ENCODE assay signal across 24 cellular contexts in the genomic region with DNA sequence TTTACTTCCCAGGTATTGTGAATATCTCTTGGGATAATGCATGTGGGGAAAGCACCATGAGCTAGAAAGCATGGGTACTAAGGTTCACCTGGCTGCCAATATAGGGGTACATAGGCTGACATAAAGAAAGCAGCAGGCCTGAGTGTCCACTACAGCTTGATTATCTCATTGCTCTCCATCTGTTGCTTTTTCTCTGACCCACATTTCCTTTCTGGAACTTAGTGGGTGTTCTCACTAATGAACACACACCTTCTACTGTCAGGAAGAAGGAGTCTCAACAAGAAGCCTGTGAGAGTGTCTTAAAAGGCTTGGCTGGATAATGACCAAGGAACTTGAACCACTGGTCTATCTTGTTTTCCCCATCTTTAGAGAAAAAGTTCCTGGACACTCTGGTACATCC.
"Had no signal": no experiment of that assay in that cellular context is flagged by ENCODE, and none has a peak within 500 bp of the region (broad histone marks: within the 10 kb centered on the region; RNA-seq: fewer than 3 reads in every experiment).

No MANE protein-coding gene starts in this region.

- H3K36me3 Mint-ChIP-seq: natural killer cell; neural progenitor cell; stimulated activated effector memory CD8-positive, alpha-beta T cell treated with anti-CD3 and anti-CD28 coated beads, Interleukin-12 subunit alpha, Interleukin-12 subunit beta, amount 100 ng/mL, for 72 hours; stimulated activated naive B cell treated with anti-CD40 and anti-IgM and Interleukin-4, amounts not matched to agents 10 μg/mL and 1 μg/mL and 100 μg/mL, for 72 hours had no signal

- ATAC-seq: natural killer cell; psoas muscle; right cardiac atrium; right lobe of liver; stimulated activated effector memory CD8-positive, alpha-beta T cell treated with anti-CD3 and anti-CD28 coated beads, Interleukin-12 subunit alpha, Interleukin-12 subunit beta, amount 100 ng/mL, for 72 hours; stimulated activated naive B cell treated with anti-CD40 and anti-IgM and Interleukin-4, amounts not matched to agents 10 μg/mL and 1 μg/mL and 100 μg/mL, for 72 hours had no signal

- DNase-seq: natural killer cell; occipital lobe; ovary; posterior cingulate gyrus; psoas muscle; right cardiac atrium; right lobe of liver; sigmoid colon; small intestine; stimulated activated CD4-positive, alpha-beta T cell treated with anti-CD3 and anti-CD28 coated beads, Interleukin-15, amount 100 ng/mL, for 24 hours; stimulated activated CD4-positive, alpha-beta T cell treated with anti-CD3 and anti-CD28 coated beads, Interleukin-2, amount 100 ng/mL, for 24 hours; stimulated activated CD4-positive, alpha-beta T cell treated with anti-CD3 and anti-CD28 coated beads, Interleukin-2, amount 100 ng/mL, for 48 hours; stimulated activated CD4-positive, alpha-beta T cell treated with anti-CD3 and anti-CD28 coated beads, Interleukin-4, amount 100 ng/mL, for 24 hours; stimulated activated naive B cell treated with anti-CD40 and anti-IgM and Interleukin-4, amounts not matched to agents 10 μg/mL and 1 μg/mL and 100 μg/mL, for 72 hours; stimulated activated naive CD4-positive, alpha-beta T cell treated with Interleukin-2 at 50 U/mL for 16 hours; stomach; thyroid gland; trophoblast cell; upper lobe of left lung had no signal

- H3K4me1 Mint-ChIP-seq: natural killer cell; nephron; neural progenitor cell; stimulated activated effector memory CD8-positive, alpha-beta T cell treated with anti-CD3 and anti-CD28 coated beads, Interleukin-12 subunit alpha, Interleukin-12 subunit beta, amount 100 ng/mL, for 72 hours; stimulated activated naive B cell treated with anti-CD40 and anti-IgM and Interleukin-4, amounts not matched to agents 10 μg/mL and 1 μg/mL and 100 μg/mL, for 72 hours had no signal

- H3K9me3 Mint-ChIP-seq: natural killer cell; nephron; neural progenitor cell; stimulated activated effector memory CD8-positive, alpha-beta T cell treated with anti-CD3 and anti-CD28 coated beads, Interleukin-12 subunit alpha, Interleukin-12 subunit beta, amount 100 ng/mL, for 72 hours; stimulated activated naive CD8-positive, alpha-beta T cell treated with anti-CD3 and anti-CD28 coated beads, Interleukin-15, Interleukin-2, amounts not matched to agents 100 ng/mL and 50 ng/mL, for 24 hours had no signal

- H3K27ac Mint-ChIP-seq: natural killer cell; nephron; neural progenitor cell; progenitor cell of endocrine pancreas; stimulated activated effector memory CD8-positive, alpha-beta T cell treated with anti-CD3 and anti-CD28 coated beads, Interleukin-12 subunit alpha, Interleukin-12 subunit beta, amount 100 ng/mL, for 72 hours; stimulated activated naive B cell treated with anti-CD40 and anti-IgM and Interleukin-4, amounts not matched to agents 10 μg/mL and 1 μg/mL and 100 μg/mL, for 72 hours; stimulated activated naive CD8-positive, alpha-beta T cell treated with anti-CD3 and anti-CD28 coated beads, Interleukin-15, Interleukin-2, amounts not matched to agents 100 ng/mL and 50 ng/mL, for 24 hours had no signal

- H3K27me3 Mint-ChIP-seq: progenitor cell of endocrine pancreas; stimulated activated naive B cell treated with anti-CD40 and anti-IgM and Interleukin-4, amounts not matched to agents 10 μg/mL and 1 μg/mL and 100 μg/mL, for 72 hours; stimulated activated naive CD8-positive, alpha-beta T cell treated with anti-CD3 and anti-CD28 coated beads, Interleukin-15, Interleukin-2, amounts not matched to agents 100 ng/mL and 50 ng/mL, for 24 hours had no signal

- H3K4me3 Mint-ChIP-seq: natural killer cell; nephron; neural progenitor cell; stimulated activated effector memory CD8-positive, alpha-beta T cell treated with anti-CD3 and anti-CD28 coated beads, Interleukin-12 subunit alpha, Interleukin-12 subunit beta, amount 100 ng/mL, for 72 hours; stimulated activated naive B cell treated with anti-CD40 and anti-IgM and Interleukin-4, amounts not matched to agents 10 μg/mL and 1 μg/mL and 100 μg/mL, for 72 hours; stimulated activated naive CD8-positive, alpha-beta T cell treated with anti-CD3 and anti-CD28 coated beads, Interleukin-15, Interleukin-2, amounts not matched to agents 100 ng/mL and 50 ng/mL, for 24 hours had no signal
